Comparison of ENCODE assay signal across 14 cellular contexts in genomic region chrX:118724775-118725174, GRCh38. TPM values are rescaled to one million over a fixed set of nuclear protein-coding genes. Genes with fewer than 3 reads are reported as not detected.
DNase-seq lines count a peak whose midpoint lies in the region; ATAC-seq and TF ChIP-seq lines count a peak whose summit lies in the region.
"Had no signal": no experiment of that assay in that cellular context is flagged by ENCODE, and none has a peak within 500 bp of the region (broad histone marks: within the 10 kb centered on the region; RNA-seq: fewer than 3 reads in every experiment).

No MANE protein-coding gene starts in this region.

- no peak for ATAC-seq in GM19023 (IDR thresholded peaks at IDR 0.05; ENCODE audit: unreplicated experiment)
- no peak for ATAC-seq in HG03457 (IDR thresholded peaks at IDR 0.05; ENCODE audit: unreplicated experiment)
- ATAC-seq: naive thymus-derived CD8-positive, alpha-beta T cell had no signal

- H3K27me3 ChIP-seq in GM23248 (replicated peaks; ENCODE audit: insufficient read depth) (no peaks in the 10 kb centered on the region), SJSA1 (replicated peaks) (no peaks in the 10 kb centered on the region), skeletal muscle satellite cell (ENCODE audit: control insufficient read depth, insufficient read depth, low read length) (no peaks in the 10 kb centered on the region)
- H3K27me3 ChIP-seq: SJCRH30 had no signal

- WGBS in GM23248 (ENCODE audit: low coverage in 1 of 2, low lambda C conversion rate in 2 of 2, missing lambda C conversion rate in 2 of 2), 2 experiments, result 48 to 57% methylated on average over 7 of the region's 7 CpGs

- H3K27ac ChIP-seq in GM23248 (no peak overlapping the region), SJSA1 (peak overlapping the region; percentile 40)
- H3K27ac ChIP-seq: SJCRH30 had no signal

- H3K36me3 ChIP-seq in GM23248 (ENCODE audit: low read depth) (no peaks in the 10 kb centered on the region), SJSA1 (peaks cover 4% of the 10 kb centered on the region; the same call in 1 of the 2 replicates), skeletal muscle satellite cell (ENCODE audit: insufficient read depth, low read length) (no peaks in the 10 kb centered on the region)
- H3K36me3 ChIP-seq: SJCRH30 had no signal

- peak overlapping the region; percentile 48 for H2AFZ ChIP-seq in GM23248

- TF ChIP-seq CTCF in fibroblast of mammary gland (conservative IDR thresholded peaks at IDR 0.05; ENCODE audit: control insufficient read depth, insufficient read depth, low read depth, low read length), result no peak

- H3K4me1 ChIP-seq in GM23248 (ENCODE audit: insufficient read depth) (peaks cover 19% of the 10 kb centered on the region), SJSA1 (replicated peaks) (peaks cover 22% of the 10 kb centered on the region), skeletal muscle satellite cell (ENCODE audit: control insufficient read depth, insufficient read depth, low read length) (peaks cover 8% of the 10 kb centered on the region)

- H3F3A ChIP-seq in GM23248 (ENCODE audit: insufficient read depth), result peaks cover 11% of the 10 kb centered on the region; the same call in 1 of the 2 replicates

- H3K9me3 ChIP-seq in GM23248 (ENCODE audit: low read depth) (no peaks in the 10 kb centered on the region), SJSA1 (replicated peaks) (no peaks in the 10 kb centered on the region), skeletal muscle satellite cell (replicated peaks; ENCODE audit: low read length) (no peaks in the 10 kb centered on the region)
- H3K9me3 ChIP-seq: SJCRH30 had no signal

- H4K20me1 ChIP-seq in GM23248 (ENCODE audit: insufficient read depth), result no peaks in the 10 kb centered on the region

- H3K79me2 ChIP-seq in GM23248 (ENCODE audit: insufficient read depth), result peaks cover 17% of the 10 kb centered on the region

- in situ Hi-C loops in GM23248 (cut with MboI), result no loop called here

- H3K9me2 ChIP-seq in GM23248 (ENCODE audit: insufficient read depth), result no peaks in the 10 kb centered on the region

- H3K4me3 ChIP-seq in GM23248 (no peak overlapping the region), SJSA1 (no peak overlapping the region), fibroblast of mammary gland (ENCODE audit: control insufficient read depth, low read depth, low read length) (no peak overlapping the region), skeletal muscle satellite cell (ENCODE audit: low read length) (no peak overlapping the region)
- H3K4me3 ChIP-seq: SJCRH30 had no signal

- H3K4me2 ChIP-seq in GM23248 (ENCODE audit: unreplicated experiment), result peak overlapping the region; percentile 48
- peak overlapping the region; percentile 21 for H3K4me2 ChIP-seq in skeletal muscle satellite cell (ENCODE audit: low read length)

- no peak overlapping the region for H3K9ac ChIP-seq in GM23248
- no peak overlapping the region for H3K9ac ChIP-seq in skeletal muscle satellite cell (ENCODE audit: low read depth, low read length)

- DNase-seq in GM23248 (peak; percentile 36), SJSA1 (ENCODE audit: low read depth in 1 of 2, low spot score in 2 of 2) (peak in 1 of 2 experiments; percentile 31), fibroblast of mammary gland (ENCODE audit: low read depth) (peak; percentile 35), Kasumi-1 (lab: John Stamatoyannopoulos, UW) (no peak)
- no peak for DNase-seq in stimulated activated CD4-positive, alpha-beta T cell treated with anti-CD3 and anti-CD28 coated beads, Interleukin-12 subunit alpha, Interleukin-12 subunit beta, amount 100 ng/mL, for 4 hours
- DNase-seq: activated CD4-positive, alpha-beta T cell treated with anti-CD3 and anti-CD28 coated beads, Interleukin-2, amount 10 ng/mL, durations not matched to agents 7 days and 5 days; activated naive CD4-positive, alpha-beta T cell treated with anti-CD3 and anti-CD28 coated beads, Interleukin-2, amount 10 ng/mL, durations not matched to agents 7 days and 5 days; effector CD4-positive, alpha-beta T cell; naive thymus-derived CD8-positive, alpha-beta T cell; SJCRH30; stimulated activated naive CD4-positive, alpha-beta T cell treated with Interleukin-2 at 50 U/mL for 16 hours had no signal

RNA-seq across cellular contexts. Expression of gene IL13RA1, which starts 2.6 kb away (rescaled TPM):
- total RNA-seq in GM23248 (2014; rRNA removed; shearing (Covaris generic)), result 51.2 and 55.8 TPM in 2 replicates
- polyA plus RNA-seq in GM23248 (2016; fragmentation: Nextera tagmentation; extraction: Ambion mirVana), result 47.2 and 47.9 TPM in 2 replicates
- total RNA-seq in SJSA1 (2014; rRNA removed; shearing (Covaris generic)), result 47.7 and 52.3 TPM in 2 replicates
- total RNA-seq in skeletal muscle satellite cell (2012; rRNA removed), result 32.3 and 48.7 TPM in 2 replicates

Comparison
In these comparisons a context has a peak if more than half of its experiments do, and no peak if none do; other contexts are left out.
1. DNase-seq: peak in GM23248 (single experiment) and fibroblast of mammary gland (single experiment); none in Kasumi-1 (0 of 2) and stimulated activated CD4-positive, alpha-beta T cell treated with anti-CD3 and anti-CD28 coated beads, Interleukin-12 subunit alpha, Interleukin-12 subunit beta, amount 100 ng/mL, for 4 hours (single experiment).